In the genomic region with DNA sequence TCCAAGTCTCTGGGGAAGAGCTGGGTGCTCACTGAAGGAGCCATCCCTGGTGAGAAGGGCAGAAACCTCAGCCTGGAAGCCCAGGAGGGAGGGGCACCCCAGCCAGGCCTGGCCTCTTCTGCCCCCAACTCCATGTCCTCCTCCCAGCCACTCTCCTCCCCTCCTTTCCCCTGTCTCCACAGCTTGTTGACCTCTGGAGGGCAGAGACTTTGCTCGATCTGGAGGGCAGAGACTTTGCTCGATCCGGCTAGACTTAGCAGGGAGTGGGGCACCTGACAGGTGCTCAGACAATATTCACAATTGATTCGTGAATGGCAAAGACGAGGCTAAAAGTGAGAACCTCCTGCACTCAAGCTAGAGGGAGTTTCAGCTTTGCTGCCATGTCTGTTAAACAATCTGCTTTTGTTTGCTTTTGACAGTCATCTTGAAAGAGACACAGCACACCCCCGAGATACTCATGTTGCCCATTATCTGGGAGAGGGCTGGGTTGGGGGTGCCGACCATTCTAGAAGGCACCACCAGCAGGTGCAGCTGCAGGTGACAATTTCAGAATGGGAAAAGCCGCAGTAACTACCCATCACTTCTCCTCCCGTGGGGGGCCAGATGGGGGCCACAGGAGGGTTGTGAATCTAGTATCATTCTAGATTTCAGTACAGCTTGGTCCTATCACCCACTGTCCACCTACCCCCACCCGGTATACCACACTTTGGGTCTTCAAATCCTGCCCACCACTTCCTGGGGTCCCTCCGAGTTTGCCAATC, we compare ENCODE assay signal across 13 cellular contexts. TPM values are rescaled to one million over a fixed set of nuclear protein-coding genes. Genes with fewer than 3 reads are reported as not detected.
DNase-seq lines count a peak whose midpoint lies in the region; ATAC-seq, FAIRE-seq and TF ChIP-seq lines count a peak whose summit lies in the region.
"Had no signal": no experiment of that assay in that cellular context is flagged by ENCODE, and none has a peak within 500 bp of the region (broad histone marks: within the 10 kb centered on the region; RNA-seq: fewer than 3 reads in every experiment).

No MANE protein-coding gene starts in this region.

- H3K27ac Mint-ChIP-seq in T-helper 1 cell treated with Interleukin-12 subunit alpha and Interleukin-12 subunit beta and Interleukin-4 antibody, amounts not matched to agents 30 μg/mL and 1 μg/mL, for 36 hours, result peak overlapping the region; percentile 95
- peak overlapping the region; percentile 95 for H3K27ac Mint-ChIP-seq in activated T-helper 2 cell treated with anti-CD3 and anti-CD28 coated beads, Interferon-gamma antibody, Interleukin-2, Interleukin-4, amounts not matched to agents 10 μg/mL and 5 μg/mL and 100 μg/mL, durations not matched to agents 14 hours and 24 hours and 36 hours

- H3K36me3 Mint-ChIP-seq in T-helper 1 cell treated with Interleukin-12 subunit alpha and Interleukin-12 subunit beta and Interleukin-4 antibody, amounts not matched to agents 30 μg/mL and 1 μg/mL, for 36 hours (ENCODE audit: low read depth), result peaks cover 16% of the 10 kb centered on the region
- peaks cover 42% of the 10 kb centered on the region for H3K36me3 Mint-ChIP-seq in activated T-helper 2 cell treated with anti-CD3 and anti-CD28 coated beads, Interferon-gamma antibody, Interleukin-2, Interleukin-4, amounts not matched to agents 10 μg/mL and 5 μg/mL and 100 μg/mL, durations not matched to agents 14 hours and 24 hours and 36 hours (ENCODE audit: low read depth)

- H3K4me1 ChIP-seq in small intestine (ENCODE audit: control insufficient read depth in 2 of 2, insufficient read depth in 1 of 2, low read depth in 1 of 2, low read length in 1 of 2) (no peaks in the 10 kb centered on the region), left ventricle myocardium inferior (peaks cover 44% of the 10 kb centered on the region)

- H3K36me3 ChIP-seq in small intestine (ENCODE audit: control insufficient read depth in 2 of 2, insufficient read depth in 2 of 2, low read length in 2 of 2) (peaks cover 0 to 2% of the 10 kb centered on the region in 2 donors), left ventricle myocardium inferior (peaks cover 16% of the 10 kb centered on the region)

- H3K27me3 ChIP-seq in small intestine (ENCODE audit: control insufficient read depth in 2 of 2, insufficient read depth in 2 of 2, low read length in 2 of 2), result no peaks in the 10 kb centered on the region
- no peaks in the 10 kb centered on the region for H3K27me3 ChIP-seq in left ventricle myocardium inferior (ENCODE audit: low read depth)
- H3K27me3 ChIP-seq: transverse colon had no signal

- no peak overlapping the region for H3K4me3 Mint-ChIP-seq in T-helper 1 cell treated with Interleukin-12 subunit alpha and Interleukin-12 subunit beta and Interleukin-4 antibody, amounts not matched to agents 30 μg/mL and 1 μg/mL, for 36 hours
- no peak overlapping the region for H3K4me3 Mint-ChIP-seq in activated T-helper 2 cell treated with anti-CD3 and anti-CD28 coated beads, Interferon-gamma antibody, Interleukin-2, Interleukin-4, amounts not matched to agents 10 μg/mL and 5 μg/mL and 100 μg/mL, durations not matched to agents 14 hours and 24 hours and 36 hours (ENCODE audit: low read depth)
- H3K4me3 Mint-ChIP-seq: WTC11 had no signal

- intact Hi-C loops in activated T-helper 2 cell treated with anti-CD3 and anti-CD28 coated beads, Interferon-gamma antibody, Interleukin-2, Interleukin-4, amounts not matched to agents 10 μg/mL and 5 μg/mL and 100 μg/mL, durations not matched to agents 14 hours and 24 hours and 36 hours (cut with micrococcal nuclease), result loop anchor here (1.0 to 2.0 kb wide), 2 partner anchors 8 to 28 kb away; no protein-coding TSS in a partner anchor
- intact Hi-C loops in left ventricle myocardium inferior (cut with micrococcal nuclease), result no loop called here

- FAIRE-seq in small intestine (lab: Jason Lieb, UNC), result no peak

- H3K27ac ChIP-seq in small intestine (ENCODE audit: low read depth in 1 of 2, low read length in 1 of 2) (peak overlapping the region; percentile 38 to 69), left ventricle myocardium inferior (replicated peaks) (no peak overlapping the region)

- no peaks in the 10 kb centered on the region for H3K27me3 Mint-ChIP-seq in T-helper 1 cell treated with Interleukin-12 subunit alpha and Interleukin-12 subunit beta and Interleukin-4 antibody, amounts not matched to agents 30 μg/mL and 1 μg/mL, for 36 hours (ENCODE audit: low read depth)
- H3K27me3 Mint-ChIP-seq in activated T-helper 2 cell treated with anti-CD3 and anti-CD28 coated beads, Interferon-gamma antibody, Interleukin-2, Interleukin-4, amounts not matched to agents 10 μg/mL and 5 μg/mL and 100 μg/mL, durations not matched to agents 14 hours and 24 hours and 36 hours (ENCODE audit: low read depth), result no peaks in the 10 kb centered on the region

- ATAC-seq in GM18868 (IDR thresholded peaks at IDR 0.05; ENCODE audit: unreplicated experiment) (peak; percentile 64), GM21367 (IDR thresholded peaks at IDR 0.05; ENCODE audit: unreplicated experiment) (no peak)

- 44 to 62% (median 56%) methylated on average over 11 of the region's 11 CpGs for WGBS in small intestine, 3 donors

- no peaks in the 10 kb centered on the region for H3K9me3 Mint-ChIP-seq in T-helper 1 cell treated with Interleukin-12 subunit alpha and Interleukin-12 subunit beta and Interleukin-4 antibody, amounts not matched to agents 30 μg/mL and 1 μg/mL, for 36 hours
- H3K9me3 Mint-ChIP-seq in activated T-helper 2 cell treated with anti-CD3 and anti-CD28 coated beads, Interferon-gamma antibody, Interleukin-2, Interleukin-4, amounts not matched to agents 10 μg/mL and 5 μg/mL and 100 μg/mL, durations not matched to agents 14 hours and 24 hours and 36 hours, result no peaks in the 10 kb centered on the region
- H3K9me3 Mint-ChIP-seq: WTC11 had no signal

- H3K4me3 ChIP-seq in small intestine (ENCODE audit: low read depth in 1 of 2, low read length in 2 of 2) (no peak overlapping the region), left ventricle myocardium inferior (no peak overlapping the region)
- H3K4me3 ChIP-seq: transverse colon had no signal

- H3K9me3 ChIP-seq in small intestine (ENCODE audit: control insufficient read depth, low read depth) (no peaks in the 10 kb centered on the region), left ventricle myocardium inferior (replicated peaks) (no peaks in the 10 kb centered on the region)
- H3K9me3 ChIP-seq: SK-N-SH, transverse colon had no signal

- H3K4me1 Mint-ChIP-seq in T-helper 1 cell treated with Interleukin-12 subunit alpha and Interleukin-12 subunit beta and Interleukin-4 antibody, amounts not matched to agents 30 μg/mL and 1 μg/mL, for 36 hours (ENCODE audit: low read depth), result peaks cover 31% of the 10 kb centered on the region
- H3K4me1 Mint-ChIP-seq in activated T-helper 2 cell treated with anti-CD3 and anti-CD28 coated beads, Interferon-gamma antibody, Interleukin-2, Interleukin-4, amounts not matched to agents 10 μg/mL and 5 μg/mL and 100 μg/mL, durations not matched to agents 14 hours and 24 hours and 36 hours (ENCODE audit: low read depth), result peaks cover 25% of the 10 kb centered on the region

- DNase-seq in T-helper 1 cell, result no peak
- no peak for DNase-seq in activated T-helper 2 cell treated with anti-CD3 and anti-CD28 coated beads, Interferon-gamma antibody, Interleukin-2, Interleukin-4, amounts not matched to agents 10 μg/mL and 5 μg/mL and 100 μg/mL, durations not matched to agents 14 hours and 24 hours and 36 hours (ENCODE audit: low spot score)
- DNase-seq in small intestine, result no peak
- no peak for DNase-seq in SHP77 treated with DMSO at 0.1 percent for 48 hours (lab: John Stamatoyannopoulos, UW)
- no peak for DNase-seq in left ventricle myocardium inferior
- DNase-seq: erythroblast, NCI-H1092 treated with DMSO at 0.1 percent for 48 hours had no signal

- TF ChIP-seq CTCF in left ventricle myocardium inferior (IDR thresholded peaks at IDR 0.05; ENCODE audit: borderline replicate concordance), result no peak

RNA-seq across cellular contexts. Expression of gene DNMT3A, which starts 54.8 kb away (rescaled TPM):
- 86.8 and 91.3 TPM in 2 replicates for total RNA-seq in activated T-helper 2 cell treated with anti-CD3 and anti-CD28 coated beads, Interferon-gamma antibody, Interleukin-2, Interleukin-4, amounts not matched to agents 10 μg/mL and 5 μg/mL and 100 μg/mL, durations not matched to agents 14 hours and 24 hours and 36 hours
- polyA plus RNA-seq in small intestine, result 10 to 100 TPM in 1 of 3 donors, 1 to 10 TPM in 2; 3.4 to 14.8 (median 4.6) TPM
- 16.5 TPM for total RNA-seq in left ventricle myocardium inferior
